8 cellular contexts compared by ENCODE assay signal in genomic region chr22:24758164-24758799, GRCh38. TPM values are rescaled to one million over a fixed set of nuclear protein-coding genes. Genes with fewer than 3 reads are reported as not detected.
DNase-seq lines count a peak whose midpoint lies in the region; ATAC-seq, FAIRE-seq and TF ChIP-seq lines count a peak whose summit lies in the region.

No MANE protein-coding gene starts in this region.

- H4K91ac ChIP-seq in H1 (replicated peaks; ENCODE audit: insufficient read length, low read length), result no peak overlapping the region

- no peaks in the 10 kb centered on the region for H3K4me1 Mint-ChIP-seq in activated CD4-positive, alpha-beta T cell treated with anti-CD3 and anti-CD28 coated beads, Interleukin-2, amount 10 ng/mL, durations not matched to agents 7 days and 5 days
- no peaks in the 10 kb centered on the region for H3K4me1 Mint-ChIP-seq in naive thymus-derived CD8-positive, alpha-beta T cell

- no peaks in the 10 kb centered on the region for H3K27me3 ChIP-seq in H1 (replicated peaks in 1 of 4; ENCODE audit: control insufficient read depth in 3 of 4, extremely low read depth in 1 of 4, insufficient read depth in 3 of 4, low read length in 3 of 4)
- H3K27me3 ChIP-seq in testis, result no peaks in the 10 kb centered on the region

- no peaks in the 10 kb centered on the region for H3K79me2 ChIP-seq in H1 (ENCODE audit: control insufficient read depth in 1 of 2, insufficient read depth in 2 of 2, low read length in 2 of 2)

- no peak overlapping the region for H2BK15ac ChIP-seq in H1 (ENCODE audit: low read length)

- peak; percentile 90 to 95 for TF ChIP-seq RAD21 in H1 (IDR thresholded peaks at IDR 0.05 in 1 of 2, conservative IDR thresholded peaks at IDR 0.05 in 1 of 2; ENCODE audit: low read depth in 2 of 2, low read length in 2 of 2)

- no peak overlapping the region for H3K27ac ChIP-seq in H1 (ENCODE audit: low read depth, low read length)
- H3K27ac ChIP-seq in testis, result no peak overlapping the region

- TF ChIP-seq CTCF in H1 (IDR thresholded peaks at IDR 0.05; ENCODE audit: control extremely low read depth in 1 of 3, insufficient read depth in 1 of 3, low read depth in 1 of 3, low read length in 3 of 3), result peak in 2 of 3 experiments; percentile 61 to 80; a peak in 3 of 4 replicates
- TF ChIP-seq CTCF in testis (IDR thresholded peaks at IDR 0.05), result peak; percentile 63 to 96 (median 76)

- no peak overlapping the region; the same call in 1 of the 2 replicates for H2BK5ac ChIP-seq in H1 (ENCODE audit: low read depth, low read length)

- H3K4me2 ChIP-seq in H1 (ENCODE audit: insufficient read depth in 1 of 2, low read depth in 2 of 2, low read length in 2 of 2), result no peak overlapping the region

- H3K79me1 ChIP-seq in H1 (ENCODE audit: low read depth, low read length), result no peaks in the 10 kb centered on the region

- H4K8ac ChIP-seq in H1 (ENCODE audit: extremely low read depth, insufficient read depth, low read length), result no peak overlapping the region

- no peak for TF ChIP-seq POLR2A in H1 (IDR thresholded peaks at IDR 0.05; ENCODE audit: control extremely low read depth in 1 of 2, low read depth in 2 of 2, low read length in 2 of 2)
- no peak for TF ChIP-seq POLR2A in testis (IDR thresholded peaks at IDR 0.05)

- peaks cover 0 to 8% (median 2%) of the 10 kb centered on the region in 4 experiments; a peak in 6 of 7 replicates for H3K4me1 ChIP-seq in H1 (replicated peaks in 1 of 4; ENCODE audit: control insufficient read depth in 3 of 4, insufficient read depth in 4 of 4, low read length in 3 of 4)
- no peaks in the 10 kb centered on the region for H3K4me1 ChIP-seq in testis

- H2AFZ ChIP-seq in H1 (ENCODE audit: low read length), result no peak overlapping the region

- H3K36me3 ChIP-seq in H1 (ENCODE audit: control insufficient read depth in 2 of 4, insufficient read depth in 4 of 4, low read length in 3 of 4) (no peaks in the 10 kb centered on the region), testis (ENCODE audit: low read depth, missing control alignments) (no peaks in the 10 kb centered on the region)

- H3K9me3 ChIP-seq in H1 (ENCODE audit: insufficient read depth in 2 of 2, low read depth in 1 of 2, low read length in 1 of 2) (no peaks in the 10 kb centered on the region), testis (no peaks in the 10 kb centered on the region)

- H3K23ac ChIP-seq in H1 (ENCODE audit: insufficient read length), result no peak overlapping the region

- H2BK120ac ChIP-seq in H1 (replicated peaks; ENCODE audit: low read depth, low read length), result no peak overlapping the region

- no peak overlapping the region for H4K5ac ChIP-seq in H1 (ENCODE audit: insufficient read length, low read depth, low read length)

- no peak for TF ChIP-seq EP300 in H1 (IDR thresholded peaks at IDR 0.05; ENCODE audit: borderline replicate concordance in 1 of 2, low read depth in 2 of 2, low read length in 2 of 2)

- no peak overlapping the region; the same call in 1 of the 2 replicates for H2BK20ac ChIP-seq in H1 (ENCODE audit: low read length)

- CTCF ChIA-PET in activated CD4-positive, alpha-beta T cell treated with anti-CD3 and anti-CD28 coated beads, Interleukin-2, amount 10 ng/mL, durations not matched to agents 7 days and 5 days (lab: Charles Lee), result interaction anchor here (0.5 to 1.3 kb wide), 2 partner anchors 14 to 144 kb away, joined by 3 read pairs; no protein-coding TSS in a partner anchor
- CTCF ChIA-PET in H1 (lab: Charles Lee; ENCODE audit: partially characterized antibody), result interaction anchor here (0.6 to 3.8 kb wide), 23 partner anchors 10 to 410 kb away, joined by 3 to 31 read pairs (median 5); no protein-coding TSS in a partner anchor

- H4K20me1 ChIP-seq in H1 (replicated peaks in 1 of 2; ENCODE audit: control insufficient read depth in 1 of 2, insufficient read depth in 2 of 2, low read length in 2 of 2), result no peaks in the 10 kb centered on the region

- H3K9ac ChIP-seq in H1 (replicated peaks in 1 of 4; ENCODE audit: extremely low read depth in 1 of 4, low read depth in 3 of 4, low read length in 3 of 4), result no peak overlapping the region

- no peak overlapping the region for H3K27ac Mint-ChIP-seq in activated CD4-positive, alpha-beta T cell treated with anti-CD3 and anti-CD28 coated beads, Interleukin-2, amount 10 ng/mL, durations not matched to agents 7 days and 5 days
- H3K27ac Mint-ChIP-seq in naive thymus-derived CD8-positive, alpha-beta T cell, result no peak overlapping the region

- H3K4me3 ChIP-seq in H1 (ENCODE audit: extremely low read depth in 1 of 4, insufficient read depth in 2 of 4, low read depth in 3 of 4, low read length in 4 of 4), result no peak overlapping the region
- no peak overlapping the region for H3K4me3 ChIP-seq in testis

- ATAC-seq in naive thymus-derived CD8-positive, alpha-beta T cell, result no peak
- no peak for ATAC-seq in HG03354 (IDR thresholded peaks at IDR 0.05; ENCODE audit: poor library complexity, severe bottlenecking, unreplicated experiment)

- H3K14ac ChIP-seq in H1 (ENCODE audit: insufficient read length), result no peak overlapping the region

- H3K56ac ChIP-seq in H1 (replicated peaks; ENCODE audit: insufficient read length, low read depth, low read length), result no peak overlapping the region

- no peak overlapping the region for H3K4me3 Mint-ChIP-seq in activated CD4-positive, alpha-beta T cell treated with anti-CD3 and anti-CD28 coated beads, Interleukin-2, amount 10 ng/mL, durations not matched to agents 7 days and 5 days
- H3K4me3 Mint-ChIP-seq in naive thymus-derived CD8-positive, alpha-beta T cell, result no peak overlapping the region

- no peaks in the 10 kb centered on the region for H3K36me3 Mint-ChIP-seq in activated CD4-positive, alpha-beta T cell treated with anti-CD3 and anti-CD28 coated beads, Interleukin-2, amount 10 ng/mL, durations not matched to agents 7 days and 5 days (ENCODE audit: low read depth)
- no peaks in the 10 kb centered on the region for H3K36me3 Mint-ChIP-seq in naive thymus-derived CD8-positive, alpha-beta T cell

- peak; percentile 66 for DNase-seq in NCI-H82 (lab: John Stamatoyannopoulos, UW)
- no peak for DNase-seq in NCI-H82 treated with DMSO at 0.1 percent for 48 hours (lab: John Stamatoyannopoulos, UW; ENCODE audit: unreplicated experiment)
- peak; percentile 9 for DNase-seq in NCI-H1092 (lab: John Stamatoyannopoulos, UW)
- peak; percentile 73 for DNase-seq in activated CD4-positive, alpha-beta T cell treated with anti-CD3 and anti-CD28 coated beads, Interleukin-2, amount 10 ng/mL, durations not matched to agents 7 days and 5 days
- peak in 1 of 2 experiments; percentile 70 for DNase-seq in H1 (ENCODE audit: low read depth in 1 of 2, low spot score in 2 of 2)
- DNase-seq in naive thymus-derived CD8-positive, alpha-beta T cell, result peak; percentile 13 to 74 (median 50)
- peak; percentile 63 for DNase-seq in testis

- H2AK5ac ChIP-seq in H1 (ENCODE audit: low read depth, low read length), result no peak overlapping the region

- peaks cover 6% of the 10 kb centered on the region for H3K27me3 Mint-ChIP-seq in activated CD4-positive, alpha-beta T cell treated with anti-CD3 and anti-CD28 coated beads, Interleukin-2, amount 10 ng/mL, durations not matched to agents 7 days and 5 days
- H3K27me3 Mint-ChIP-seq in naive thymus-derived CD8-positive, alpha-beta T cell, result peaks cover 0 to 8% (median 0%) of the 10 kb centered on the region in 5 donors

- no peaks in the 10 kb centered on the region for H3K23me2 ChIP-seq in H1 (ENCODE audit: low read depth, low read length)

- peak; percentile 81 for FAIRE-seq in H1 (lab: Jason Lieb, UNC)

- H3K18ac ChIP-seq in H1 (ENCODE audit: extremely low read depth, low read length), result no peak overlapping the region

- intact Hi-C loops in testis (cut with DNase I; ENCODE audit: low total_unique reads), result loop anchor here (10.0 kb wide), 1 partner anchor 93 kb away; no protein-coding TSS in a partner anchor

- H2BK12ac ChIP-seq in H1 (ENCODE audit: low read depth, low read length), result no peak overlapping the region

- H3K4ac ChIP-seq in H1 (replicated peaks; ENCODE audit: insufficient read length, low read depth, low read length), result no peak overlapping the region

- no peaks in the 10 kb centered on the region for H3K9me3 Mint-ChIP-seq in activated CD4-positive, alpha-beta T cell treated with anti-CD3 and anti-CD28 coated beads, Interleukin-2, amount 10 ng/mL, durations not matched to agents 7 days and 5 days
- H3K9me3 Mint-ChIP-seq in naive thymus-derived CD8-positive, alpha-beta T cell, result no peaks in the 10 kb centered on the region

- POLR2A ChIA-PET in activated CD4-positive, alpha-beta T cell treated with anti-CD3 and anti-CD28 coated beads, Interleukin-2, amount 10 ng/mL, durations not matched to agents 7 days and 5 days (lab: Charles Lee), result no interaction called here
- POLR2A ChIA-PET in H1 (lab: Charles Lee; ENCODE audit: partially characterized antibody), result no interaction called here
- POLR2A ChIA-PET in naive thymus-derived CD8-positive, alpha-beta T cell (lab: Charles Lee), result no interaction called here

- WGBS in H1 (ENCODE audit: extremely low coverage in 1 of 2, insufficient coverage in 1 of 2, insufficient read length in 1 of 2, insufficient replicate concordance in 2 of 2, low coverage in 1 of 2, low lambda C conversion rate in 2 of 2, missing lambda C conversion rate in 1 of 2), 2 experiments, result 63% methylated on average over 12 of the region's 12 CpGs; no CpG with 5 or more reads in 1 of the 2 experiments
- WGBS in testis, 2 donors, result 67 to 69% methylated on average over 12 of the region's 12 CpGs

RNA-seq across cellular contexts. Expression of gene PIWIL3, which starts 16.2 kb away (rescaled TPM):
- not detected for total RNA-seq in activated CD4-positive, alpha-beta T cell treated with anti-CD3 and anti-CD28 coated beads, Interleukin-2, amount 10 ng/mL, durations not matched to agents 7 days and 5 days
- total RNA-seq in H1 (2021; fragmentation: NEBNext Ultra II Directional; extraction: Animal tissue kit (Norgen Biotek cat#: 25700)), result 0.33 and 0.34 TPM in 2 replicates
- polyA plus RNA-seq in H1 (2011; rRNA removed) (0.03 and 0.09 TPM in 2 replicates), testis (ENCODE audit: insufficient read depth, low read depth, low replicate concordance) (1.5 TPM)
- 0.17 TPM for polyA plus RNA-seq in H1 (2011; cell fraction: cytosol; rRNA removed)
- 0.09 TPM for polyA plus RNA-seq in H1 (2011; cell fraction: nucleus; rRNA removed)
- 0.07 to 0.18 TPM (median 0.10 TPM) in 3 of 4 replicates, not detected in the other for polyA plus RNA-seq in H1 (2012, experiment 1 of 2)
- polyA plus RNA-seq in H1 (2012, experiment 2 of 2), result not detected
- polyA plus RNA-seq in H1 (2013, experiment 1 of 2), result 0.08 TPM
- polyA plus RNA-seq in H1 (2013, experiment 2 of 2), result 0.11 TPM
- polyA minus RNA-seq in H1 (2011; rRNA and poly(A)+ RNA removed), result 0.32 TPM in 1 of 2 replicates, not detected in the other
- not detected for polyA minus RNA-seq in H1 (2011; cell fraction: cytosol; rRNA and poly(A)+ RNA removed)
- 0.20 TPM for polyA minus RNA-seq in H1 (2011; cell fraction: nucleus; rRNA and poly(A)+ RNA removed)
- not detected for total RNA-seq in naive thymus-derived CD8-positive, alpha-beta T cell
- polyA plus RNA-seq in naive thymus-derived CD8-positive, alpha-beta T cell, result not detected
- 1 to 10 TPM; 1.9 to 2.3 TPM for total RNA-seq in testis

RNA-seq across cellular contexts. Expression of gene SGSM1, which starts 47.7 kb away (rescaled TPM):
- under 1 TPM; 0.12 to 0.15 TPM for total RNA-seq in activated CD4-positive, alpha-beta T cell treated with anti-CD3 and anti-CD28 coated beads, Interleukin-2, amount 10 ng/mL, durations not matched to agents 7 days and 5 days
- total RNA-seq in H1 (2021; fragmentation: NEBNext Ultra II Directional; extraction: Animal tissue kit (Norgen Biotek cat#: 25700)), result 5.2 and 5.4 TPM in 2 replicates
- polyA plus RNA-seq in H1 (2011; rRNA removed) (2.8 and 4.6 TPM in 2 replicates), testis (ENCODE audit: insufficient read depth, low read depth, low replicate concordance) (5.1 TPM)
- polyA plus RNA-seq in H1 (2011; cell fraction: cytosol; rRNA removed), result 3.4 TPM
- polyA plus RNA-seq in H1 (2011; cell fraction: nucleus; rRNA removed), result 9.2 TPM
- polyA plus RNA-seq in H1 (2012, experiment 1 of 2), result 3.1 to 3.7 TPM (median 3.3 TPM) in 4 replicates
- 5.7 TPM for polyA plus RNA-seq in H1 (2012, experiment 2 of 2)
- 2.5 TPM for polyA plus RNA-seq in H1 (2013, experiment 1 of 2)
- polyA plus RNA-seq in H1 (2013, experiment 2 of 2), result 2.6 TPM
- polyA minus RNA-seq in H1 (2011; rRNA and poly(A)+ RNA removed), result 9.8 and 10.5 TPM in 2 replicates
- 4.8 TPM for polyA minus RNA-seq in H1 (2011; cell fraction: cytosol; rRNA and poly(A)+ RNA removed)
- 9.7 TPM for polyA minus RNA-seq in H1 (2011; cell fraction: nucleus; rRNA and poly(A)+ RNA removed)
- total RNA-seq in naive thymus-derived CD8-positive, alpha-beta T cell, result under 1 TPM; 0.70 to 0.82 TPM
- polyA plus RNA-seq in naive thymus-derived CD8-positive, alpha-beta T cell, result under 1 TPM in 2 of 3 donors, not detected in 1; 0.07 to 0.32 TPM
- total RNA-seq in testis, result 1 to 10 TPM; 7.9 to 8.4 TPM
